18 cellular contexts compared by ENCODE assay signal in the genomic region with DNA sequence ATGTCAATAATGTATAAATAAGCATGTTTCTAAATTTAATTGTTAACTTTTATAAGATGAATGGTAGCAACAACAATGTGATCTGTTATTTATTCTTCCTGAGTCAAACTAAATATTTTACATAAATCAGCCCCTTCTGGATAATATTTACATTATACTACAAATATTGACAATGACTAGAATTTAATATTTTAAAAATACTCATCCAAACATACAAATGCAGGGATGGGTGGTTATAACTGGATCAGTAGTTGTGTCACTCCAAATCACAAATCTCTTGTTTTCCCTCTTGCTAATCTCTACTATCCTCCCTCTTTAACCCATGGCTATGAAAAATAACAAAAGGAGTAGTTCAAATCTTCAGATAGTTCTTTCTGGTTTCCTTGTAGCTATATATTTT.
DNase-seq lines count a peak whose midpoint lies in the region; ATAC-seq and TF ChIP-seq lines count a peak whose summit lies in the region.
"Had no signal": no experiment of that assay in that cellular context is flagged by ENCODE, and none has a peak within 500 bp of the region (broad histone marks: within the 10 kb centered on the region; RNA-seq: fewer than 3 reads in every experiment).

No MANE protein-coding gene starts in this region.

- POLR2A ChIA-PET in HCT116 (lab: Charles Lee), result no interaction called here

- H3K79me2 ChIP-seq in HCT116 (ENCODE audit: insufficient read depth, low read length), result no peaks in the 10 kb centered on the region

- peak; percentile 57 for DNase-seq in DMS53 (lab: John Stamatoyannopoulos, UW)
- DNase-seq in HCT116 (ENCODE audit: low read depth, low spot score), result no peak
- no peak for DNase-seq in RWPE2 (ENCODE audit: low spot score)
- no peak for DNase-seq in activated CD4-positive, alpha-beta T cell treated with anti-CD3 and anti-CD28 coated beads, Interleukin-2, amount 50 U/mL, for 4 hours
- no peak for DNase-seq in BE2C
- no peak for DNase-seq in pons (ENCODE audit: low spot score)
- DNase-seq in LoVo (ENCODE audit: low spot score), result no peak
- DNase-seq: C1 segment of cervical spinal cord; CD4-positive, CD25-positive, alpha-beta regulatory T cell; CD8-positive, alpha-beta memory T cell; COR-L47; DMS 273 treated with DMSO at 0.1 percent for 48 hours; DMS79; GDM1; GOT3; H7; KBM-7 had no signal

- H3K9me3 ChIP-seq in HCT116 (ENCODE audit: control insufficient read depth in 1 of 2, insufficient read depth in 1 of 2, low read depth in 1 of 2, low read length in 2 of 2), result no peaks in the 10 kb centered on the region; a peak in 1 of 4 replicates
- no peaks in the 10 kb centered on the region for H3K9me3 ChIP-seq in RWPE2 (ENCODE audit: severe bottlenecking)
- H3K9me3 ChIP-seq in BE2C, result no peaks in the 10 kb centered on the region

- H4K20me1 ChIP-seq in HCT116 (ENCODE audit: insufficient read depth), result no peaks in the 10 kb centered on the region

- RAD21 ChIA-PET in HCT116 (lab: Charles Lee; ENCODE audit: low non-redundant PET in 1 of 2, low total read pairs in 2 of 2, uncharacterized antibody in 2 of 2, unreplicated experiment in 2 of 2), result no interaction called here

- H3K4me3 ChIP-seq in HCT116 (replicated peaks in 1 of 2; ENCODE audit: low read depth in 1 of 2, low read length in 2 of 2) (no peak overlapping the region), RWPE2 (ENCODE audit: severe bottlenecking) (no peak overlapping the region), BE2C (ENCODE audit: low read depth, low read length) (no peak overlapping the region)

- no TSS peak for BruUV-seq in HCT116 (replicated peaks; lab: Mats Ljungman, UMichigan)

- no peak for TF ChIP-seq CTCF in HCT116 (IDR thresholded peaks at IDR 0.05 in 2 of 3, conservative IDR thresholded peaks at IDR 0.05 in 1 of 3; ENCODE audit: borderline replicate concordance in 1 of 3, insufficient read depth in 1 of 3, low read depth in 2 of 3, low read length in 2 of 3)
- no peak for TF ChIP-seq CTCF in RWPE2 (IDR thresholded peaks at IDR 0.05; ENCODE audit: poor library complexity, severe bottlenecking)
- no peak for TF ChIP-seq CTCF in BE2C (IDR thresholded peaks at IDR 0.05; ENCODE audit: low read depth, low read length)

- H3K4me1 ChIP-seq in HCT116 (ENCODE audit: control insufficient read depth in 1 of 2, insufficient read depth in 2 of 2, low read length in 2 of 2), result peaks cover 5 to 14% of the 10 kb centered on the region in 2 experiments; a peak in 3 of 4 replicates
- H3K4me1 ChIP-seq in RWPE2 (ENCODE audit: insufficient read depth, poor library complexity, severe bottlenecking), result peaks cover 24% of the 10 kb centered on the region
- H3K4me1 ChIP-seq in BE2C, result no peaks in the 10 kb centered on the region

- H3K27me3 ChIP-seq in HCT116 (ENCODE audit: insufficient read depth, low read length), result no peaks in the 10 kb centered on the region
- H3K27me3 ChIP-seq in RWPE2 (ENCODE audit: insufficient read depth, poor library complexity, severe bottlenecking), result no peaks in the 10 kb centered on the region
- no peaks in the 10 kb centered on the region for H3K27me3 ChIP-seq in BE2C

- intact Hi-C loops in HCT116 (cut with micrococcal nuclease), result no loop called here

- no peak overlapping the region for H3K9ac ChIP-seq in HCT116 (ENCODE audit: low read length)

- peak; percentile 34; the same call in 1 of the 2 replicates for ATAC-seq in HCT116
- ATAC-seq in RWPE2 (ENCODE audit: low read depth), result no peak
- ATAC-seq: HepG2 had no signal

- H3K9me2 ChIP-seq in HCT116 (ENCODE audit: insufficient read depth), result no peaks in the 10 kb centered on the region

- no peak for TF ChIP-seq RAD21 in HCT116 (IDR thresholded peaks at IDR 0.05; ENCODE audit: low read depth)

- CTCF ChIA-PET in HCT116 (lab: Charles Lee), result no interaction called here

- H3K36me3 ChIP-seq in HCT116 (ENCODE audit: control insufficient read depth in 1 of 2, insufficient read depth in 2 of 2, low read length in 2 of 2) (no peaks in the 10 kb centered on the region; a peak in 1 of 4 replicates), RWPE2 (ENCODE audit: low read depth) (no peaks in the 10 kb centered on the region), BE2C (no peaks in the 10 kb centered on the region)

- peak overlapping the region; percentile 48 for H3K4me2 ChIP-seq in HCT116 (ENCODE audit: low read length)

- H2AFZ ChIP-seq in HCT116 (ENCODE audit: low read depth, low read length, poor library complexity, severe bottlenecking), result peak overlapping the region; percentile 73

- no peak for TF ChIP-seq POLR2A in HCT116 (IDR thresholded peaks at IDR 0.05; ENCODE audit: borderline replicate concordance, extremely low read depth, insufficient read depth, insufficient read length)

- H3K27ac ChIP-seq in HCT116 (ENCODE audit: low read depth, low read length) (peak overlapping the region; percentile 3; the same call in 1 of the 2 replicates), RWPE2 (ENCODE audit: poor library complexity, severe bottlenecking) (peak overlapping the region; percentile 15)

TF ChIP-seq in HCT116, 20 proteins besides CTCF, POLR2A, EP300 and RAD21:
- TF ChIP-seq CBX3 (IDR thresholded peaks at IDR 0.05; ENCODE audit: low read depth), result no peak
- TF ChIP-seq ZNF274 (IDR thresholded peaks at IDR 0.05; ENCODE audit: low read depth, low read length), result no peak
- TF ChIP-seq MAX (IDR thresholded peaks at IDR 0.05), result no peak
- no peak for TF ChIP-seq CEBPB (IDR thresholded peaks at IDR 0.05; ENCODE audit: low read depth)
- no peak for TF ChIP-seq YY1 (IDR thresholded peaks at IDR 0.05; ENCODE audit: extremely low read depth, insufficient replicate concordance, low read depth, low read length)
- TF ChIP-seq SRF (IDR thresholded peaks at IDR 0.05; ENCODE audit: low read depth), result no peak
- TF ChIP-seq REST (IDR thresholded peaks at IDR 0.05; ENCODE audit: low read depth), result no peak
- no peak for TF ChIP-seq SP1 (IDR thresholded peaks at IDR 0.05; ENCODE audit: low read depth)
- no peak for TF ChIP-seq ELF1 (IDR thresholded peaks at IDR 0.05; ENCODE audit: borderline replicate concordance, low read depth)
- TF ChIP-seq, protein P1, sequence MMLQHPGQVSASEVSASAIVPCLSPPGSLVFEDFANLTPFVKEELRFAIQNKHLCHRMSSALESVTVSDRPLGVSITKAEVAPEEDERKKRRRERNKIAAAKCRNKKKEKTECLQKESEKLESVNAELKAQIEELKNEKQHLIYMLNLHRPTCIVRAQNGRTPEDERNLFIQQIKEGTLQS (IDR thresholded peaks at IDR 0.05), result no peak
- no peak for TF ChIP-seq EZH2 (IDR thresholded peaks at IDR 0.05)
- TF ChIP-seq EGR1 (IDR thresholded peaks at IDR 0.05; ENCODE audit: low read depth), result no peak
- TF ChIP-seq EZH2phosphoT487 (IDR thresholded peaks at IDR 0.05; ENCODE audit: borderline replicate concordance), result no peak
- TF ChIP-seq ZFX (IDR thresholded peaks at IDR 0.05), result no peak
- TF ChIP-seq JUND (IDR thresholded peaks at IDR 0.05), result no peak
